In genomic region chr5:177555665-177556064, GRCh38 we compare ENCODE assay signal across 1 cellular context.
TF ChIP-seq lines count a peak whose summit lies in the region.

No MANE protein-coding gene starts in this region.

TF ChIP-seq in HEK293, 187 proteins besides CTCF, POLR2A, EP300 and RAD21 (continued from another document):
- TF ChIP-seq ZNF362 (tag by site-specific recombination; IDR thresholded peaks at IDR 0.05), result peak; percentile 73; the same call in 1 of the 2 replicates
- no peak for TF ChIP-seq MYNN (tag by site-specific recombination; IDR thresholded peaks at IDR 0.05; ENCODE audit: borderline replicate concordance)
- no peak for TF ChIP-seq GFI1B (tag by site-specific recombination; IDR thresholded peaks at IDR 0.05)
- TF ChIP-seq ZBTB17 (tag by site-specific recombination; IDR thresholded peaks at IDR 0.05), result 0 out of 2 replicates have a peak, but pooled peaks have one; percentile 7
- no peak for TF ChIP-seq ZBTB10 (tag by site-specific recombination; IDR thresholded peaks at IDR 0.05)
- no peak for TF ChIP-seq ZNF133 (tag by site-specific recombination; IDR thresholded peaks at IDR 0.05)
- TF ChIP-seq ZNF341 (tag by site-specific recombination; IDR thresholded peaks at IDR 0.05; ENCODE audit: low read depth), result no peak
- TF ChIP-seq ZNF214 (tag by site-specific recombination; IDR thresholded peaks at IDR 0.05; ENCODE audit: borderline replicate concordance), result no peak
- no peak for TF ChIP-seq ZFP69B (tag by site-specific recombination; IDR thresholded peaks at IDR 0.05)
- TF ChIP-seq ZBTB7A (tag by site-specific recombination; IDR thresholded peaks at IDR 0.05; ENCODE audit: low read depth), result no peak
- no peak for TF ChIP-seq ZNF768 (tag by site-specific recombination; IDR thresholded peaks at IDR 0.05)
- TF ChIP-seq PATZ1 (tag by site-specific recombination; IDR thresholded peaks at IDR 0.05), result no peak
- TF ChIP-seq ZNF664 (tag by site-specific recombination; IDR thresholded peaks at IDR 0.05), result no peak
- peak; percentile 91 for TF ChIP-seq ZNF157 (tag by site-specific recombination; IDR thresholded peaks at IDR 0.05)
- no peak for TF ChIP-seq ZBTB21 (tag by site-specific recombination; IDR thresholded peaks at IDR 0.05)
- TF ChIP-seq KLF9 (tag by site-specific recombination; IDR thresholded peaks at IDR 0.05; ENCODE audit: low read depth), result no peak
- no peak for TF ChIP-seq ZNF138 (tag by site-specific recombination; IDR thresholded peaks at IDR 0.05; ENCODE audit: borderline replicate concordance)
- TF ChIP-seq ZNF132 (tag by site-specific recombination; IDR thresholded peaks at IDR 0.05; ENCODE audit: borderline replicate concordance), result no peak
- TF ChIP-seq ZNF398 (tag by site-specific recombination; IDR thresholded peaks at IDR 0.05), result no peak
- TF ChIP-seq ZNF677 (tag by site-specific recombination; IDR thresholded peaks at IDR 0.05), result no peak
